25 cellular contexts compared by ENCODE assay signal in genomic region chr18:52334896-52335295, GRCh38. TPM values are rescaled to one million over a fixed set of nuclear protein-coding genes. Genes with fewer than 3 reads are reported as not detected.
DNase-seq lines count a peak whose midpoint lies in the region; ATAC-seq and TF ChIP-seq lines count a peak whose summit lies in the region.
"Had no signal": no experiment of that assay in that cellular context is flagged by ENCODE, and none has a peak within 500 bp of the region (broad histone marks: within the 10 kb centered on the region; RNA-seq: fewer than 3 reads in every experiment).

No MANE protein-coding gene starts in this region.

- peaks cover 4% of the 10 kb centered on the region for H3K4me1 ChIP-seq in mammary epithelial cell (ENCODE audit: insufficient read depth, low read length)
- H3K4me1 ChIP-seq: BLaER1, SJCRH30 had no signal

- POLR2A ChIA-PET in AG04449 (lab: Yijun Ruan, JAX): no interaction called here

- no peaks in the 10 kb centered on the region for H3K36me3 ChIP-seq in mammary epithelial cell (ENCODE audit: insufficient read depth, low read length)
- H3K36me3 ChIP-seq: BLaER1, SJCRH30, thoracic aorta had no signal

- intact Hi-C loops in mammary epithelial cell (cut with micrococcal nuclease): no loop called here

- TF ChIP-seq CTCF in AG04449 (IDR thresholded peaks at IDR 0.05; ENCODE audit: insufficient read depth, low read length, missing control alignments) (no peak), mammary epithelial cell (conservative IDR thresholded peaks at IDR 0.05 in 1 of 2, IDR thresholded peaks at IDR 0.05 in 1 of 2; ENCODE audit: extremely low read depth in 1 of 2, insufficient read depth in 1 of 2, low read depth in 1 of 2, low read length in 2 of 2) (no peak)

- no peak for ATAC-seq in HG02588 (IDR thresholded peaks at IDR 0.05; ENCODE audit: unreplicated experiment)
- ATAC-seq: foreskin keratinocyte; left cardiac atrium; sciatic nerve; stimulated activated naive CD8-positive, alpha-beta T cell treated with anti-CD3 and anti-CD28 coated beads, Interleukin-15, Interleukin-2, amounts not matched to agents 100 U/mL and 50 U/mL, for 24 hours had no signal

- H3K79me2 ChIP-seq in mammary epithelial cell (ENCODE audit: insufficient read depth, low read length): no peaks in the 10 kb centered on the region

- no peak overlapping the region for H3K4me2 ChIP-seq in mammary epithelial cell (ENCODE audit: insufficient read depth, low read depth, low read length)
- H3K4me2 ChIP-seq: BLaER1 had no signal

- no peaks in the 10 kb centered on the region for H4K20me1 ChIP-seq in mammary epithelial cell (ENCODE audit: insufficient read depth, low read length)
- H4K20me1 ChIP-seq: BLaER1 had no signal

- BruUV-seq in mammary epithelial cell (replicated peaks; lab: Mats Ljungman, UMichigan): no TSS peak

- dilution Hi-C loops in mammary epithelial cell (cut with HindIII; ENCODE audit: low sequenced_read_pairs): no loop called here

- peaks cover 5% of the 10 kb centered on the region for H3K27me3 ChIP-seq in mammary epithelial cell (ENCODE audit: insufficient read depth, low read length)
- H3K27me3 ChIP-seq: SJCRH30 had no signal

- no peaks in the 10 kb centered on the region for H3K9me3 ChIP-seq in mammary epithelial cell (replicated peaks; ENCODE audit: insufficient read depth, low read length)
- H3K9me3 ChIP-seq: BLaER1, SJCRH30, thoracic aorta had no signal

- DNase-seq in AG04449 (ENCODE audit: low read depth, low spot score) (peak; percentile 42), Kasumi-1 (lab: John Stamatoyannopoulos, UW) (peak; percentile 8 to 26), mammary epithelial cell (peak; percentile 71), kidney glomerular epithelial cell (lab: John Stamatoyannopoulos, UW) (peak; percentile 21), NCI-H82 (lab: John Stamatoyannopoulos, UW) (no peak), dedifferentiated amniotic fluid mesenchymal stem cell (ENCODE audit: extremely low spot score) (no peak)
- DNase-seq in activated CD4-positive, alpha-beta T cell treated with anti-CD3 and anti-CD28 coated beads, Interleukin-2, amount 50 U/mL, for 48 hours: no peak
- DNase-seq: activated CD4-positive, CD25-positive, alpha-beta regulatory T cell; activated naive CD4-positive, alpha-beta T cell treated with anti-CD3 and anti-CD28 coated beads for 36 hours; amniotic stem cell; GDM1; KG1; left cardiac atrium; NCI-H1417 treated with DMSO at 0.1 percent for 48 hours; NCI-H345; SJCRH30; stimulated activated naive CD8-positive, alpha-beta T cell treated with anti-CD3 and anti-CD28 coated beads, Interleukin-15, Interleukin-2, amounts not matched to agents 100 U/mL and 50 U/mL, for 24 hours; T-helper 1 cell had no signal

- in situ Hi-C loops in mammary epithelial cell (cut with MboI; ENCODE audit: low sequenced_read_pairs in 2 of 2): no loop called here

- WGBS in mammary epithelial cell (ENCODE audit: low coverage, missing lambda C conversion rate): 75% methylated on average over 1 of the region's 1 CpG

- CTCF ChIA-PET in AG04449 (lab: Yijun Ruan, JAX) (interaction anchor here (0.7 kb wide), 1 partner anchor 336 kb away, joined by 3 read pairs; no protein-coding TSS in a partner anchor), mammary epithelial cell (lab: Charles Lee; ENCODE audit: low non-redundant PET) (no interaction called here)

- no peak overlapping the region for H3K27ac ChIP-seq in mammary epithelial cell (ENCODE audit: insufficient read depth, low read depth, low read length)
- H3K27ac ChIP-seq: BLaER1, foreskin keratinocyte, SJCRH30, thoracic aorta had no signal

- no peak overlapping the region for H3K4me3 ChIP-seq in AG04449 (ENCODE audit: low read depth, low read length)
- H3K4me3 ChIP-seq in mammary epithelial cell (replicated peaks in 1 of 3; ENCODE audit: insufficient read depth in 1 of 3, low read depth in 2 of 3, low read length in 3 of 3): no peak overlapping the region
- H3K4me3 ChIP-seq: BLaER1, SJCRH30, thoracic aorta had no signal

- no peak overlapping the region for H3K9ac ChIP-seq in mammary epithelial cell (ENCODE audit: insufficient read depth, low read length)
- H3K9ac ChIP-seq: BLaER1 had no signal

- no peak overlapping the region for H2AFZ ChIP-seq in mammary epithelial cell (ENCODE audit: low read depth, low read length)

RNA-seq across cellular contexts. Expression of gene DCC, which starts 5.1 kb away (rescaled TPM):
- total RNA-seq in mammary epithelial cell: not detected
- not detected for polyA plus RNA-seq in mammary epithelial cell
- not detected for polyA minus RNA-seq in mammary epithelial cell
- total RNA-seq: activated naive CD4-positive, alpha-beta T cell treated with anti-CD3 and anti-CD28 coated beads for 36 hours; dermis microvascular lymphatic vessel endothelial cell; foreskin keratinocyte; RPMI7951; sciatic nerve; thoracic aorta had no signal
- polyA plus RNA-seq: foreskin keratinocyte had no signal

Comparison
In these comparisons a context has a peak if more than half of its experiments do, and no peak if none do; other contexts are left out.
1. DNase-seq: peak in AG04449 (single experiment), Kasumi-1 (2 of 2), mammary epithelial cell (single experiment) and kidney glomerular epithelial cell (single experiment); none in NCI-H82 (single experiment), activated CD4-positive, alpha-beta T cell treated with anti-CD3 and anti-CD28 coated beads, Interleukin-2, amount 50 U/mL, for 48 hours (0 of 2) and dedifferentiated amniotic fluid mesenchymal stem cell (single experiment).